ENCODE assay signal across 8 cellular contexts in genomic region chr3:49553690-49554634, GRCh38.
DNase-seq lines count a peak whose midpoint lies in the region; ATAC-seq lines count a peak whose summit lies in the region.

Gene BSN, plus strand, starts transcription at chr3:49554477. Its CDS starts 126 bp downstream, at chr3:49554603.

- ATAC-seq in GM19455 (IDR thresholded peaks at IDR 0.05; ENCODE audit: unreplicated experiment): peak; percentile 70

- DNase-seq in CD1c-positive myeloid dendritic cell (ENCODE audit: extremely low spot score) (peak; percentile 82), HPDE6-E6E7 (ENCODE audit: extremely low spot score) (peak; percentile 71), NCI-H82 treated with DMSO at 0.1 percent for 48 hours (lab: John Stamatoyannopoulos, UW; ENCODE audit: unreplicated experiment) (peak; percentile 55), medulla oblongata (ENCODE audit: extremely low spot score) (peak; percentile 94)
- DNase-seq in activated CD8-positive, alpha-beta memory T cell treated with anti-CD3 and anti-CD28 coated beads for 24 hours: peak; percentile 96
- DNase-seq in effector CD4-positive, alpha-beta T cell: peak; percentile 70
- peak; percentile 80 to 82 (median 80) for DNase-seq in stimulated activated CD4-positive, alpha-beta T cell treated with anti-CD3 and anti-CD28 coated beads, TNF-alpha, amount 100 ng/mL, for 48 hours (ENCODE audit: low read depth in 3 of 3)

Comparison
In these comparisons a context has a peak if more than half of its experiments do, and no peak if none do; other contexts are left out.
1. Peak in every context shown above with its lines: DNase-seq and ATAC-seq.